In the genomic region with DNA sequence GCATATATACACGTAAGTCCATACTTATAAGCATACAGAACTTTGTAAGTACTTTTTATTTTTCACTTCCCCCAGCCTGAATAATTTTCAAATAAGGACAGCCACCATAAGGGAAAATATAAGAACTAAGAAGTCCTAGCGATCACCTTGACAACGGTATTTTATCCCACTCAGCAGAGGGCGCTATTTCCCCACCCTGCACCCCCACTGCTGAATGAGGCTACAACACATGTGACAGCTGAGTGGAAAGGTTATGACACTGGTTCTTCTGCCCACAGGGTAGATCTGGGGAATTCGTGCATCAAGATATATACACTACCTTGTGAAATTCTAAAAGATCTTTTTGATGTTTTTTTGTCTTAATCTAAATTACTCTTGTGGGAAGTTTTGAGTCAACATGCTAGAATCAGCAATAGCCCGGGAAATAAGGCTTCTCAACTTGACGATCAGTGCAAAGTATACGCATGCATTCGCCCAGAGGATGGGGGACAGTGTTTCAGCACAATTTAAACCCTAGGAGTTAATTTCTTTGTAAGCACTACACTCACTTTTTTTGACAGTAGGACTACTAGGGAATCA, we compare ENCODE assay signal across 8 cellular contexts.
DNase-seq lines count a peak whose midpoint lies in the region; ATAC-seq and TF ChIP-seq lines count a peak whose summit lies in the region.

No MANE protein-coding gene starts in this region.

- H3K27ac Mint-ChIP-seq in MCF 10A (ENCODE audit: low read depth, unreplicated experiment), result no peak overlapping the region

- peak; percentile 72 for ATAC-seq in GM21526 (IDR thresholded peaks at IDR 0.05; ENCODE audit: low FRiP score, unreplicated experiment)
- peak; percentile 100 for ATAC-seq in right lobe of liver
- no peak for ATAC-seq in GM21381 (IDR thresholded peaks at IDR 0.05; ENCODE audit: unreplicated experiment)

- H3K4me1 ChIP-seq in Karpas-422 (ENCODE audit: low read length) (no peaks in the 10 kb centered on the region), right lobe of liver (peaks cover 0 to 9% (median 2%) of the 10 kb centered on the region in 4 donors)

- peak; percentile 79 for DNase-seq in DMS53 treated with DMSO at 0.1 percent for 48 hours (lab: John Stamatoyannopoulos, UW; ENCODE audit: unreplicated experiment)
- peak; percentile 84 for DNase-seq in Karpas-422
- peak; percentile 52 for DNase-seq in UCSD-AML1 (lab: John Stamatoyannopoulos, UW; ENCODE audit: unreplicated experiment)
- DNase-seq in MCF 10A (ENCODE audit: unreplicated experiment), result peak; percentile 62
- DNase-seq in right lobe of liver, result peak; percentile 42 to 77 (median 64)
- DNase-seq in stimulated activated CD8-positive, alpha-beta memory T cell treated with anti-CD3 and anti-CD28 coated beads, Interleukin-15, amount 100 ng/mL, for 48 hours (ENCODE audit: low read depth in 2 of 2), result peak; percentile 30 to 36

- no peaks in the 10 kb centered on the region for H3K9me2 ChIP-seq in Karpas-422 (replicated peaks; ENCODE audit: insufficient read depth, low read length)

- 38% methylated on average over 9 of the region's 9 CpGs for WGBS in right lobe of liver (ENCODE audit: insufficient coverage, low coverage, low lambda C conversion rate, missing lambda C conversion rate)

- H3K9me3 ChIP-seq in Karpas-422 (ENCODE audit: low read length) (no peaks in the 10 kb centered on the region), right lobe of liver (no peaks in the 10 kb centered on the region)

- H3K9ac ChIP-seq in Karpas-422 (ENCODE audit: low read length), result no peak overlapping the region

- no peaks in the 10 kb centered on the region for H3K36me3 Mint-ChIP-seq in MCF 10A (ENCODE audit: insufficient read depth, unreplicated experiment)

- H3K9me3 Mint-ChIP-seq in MCF 10A (ENCODE audit: unreplicated experiment), result no peaks in the 10 kb centered on the region

- no peaks in the 10 kb centered on the region for H3K27me3 Mint-ChIP-seq in MCF 10A (ENCODE audit: insufficient read depth, unreplicated experiment)

- H3K4me2 ChIP-seq in Karpas-422 (ENCODE audit: low read depth, low read length, poor library complexity, severe bottlenecking), result no peak overlapping the region

- no peak for TF ChIP-seq POLR2A in right lobe of liver (IDR thresholded peaks at IDR 0.05)

- POLR2A ChIA-PET in MCF 10A (lab: Yijun Ruan, JAX), result no interaction called here

- no peaks in the 10 kb centered on the region for H3K27me3 ChIP-seq in Karpas-422 (ENCODE audit: low read length)
- H3K27me3 ChIP-seq in right lobe of liver, result no peaks in the 10 kb centered on the region

- intact Hi-C loops in MCF 10A (cut with micrococcal nuclease), result loop anchor here (1.0 kb wide), 2 partner anchors 150 to 247 kb away; no protein-coding TSS in a partner anchor
- intact Hi-C loops in right lobe of liver (cut with DNase I), result loop anchor here in 1 of 2 donors (10.0 kb wide), 1 partner anchor 148 kb away; the partner anchor contains the start of gene CORIN

- H3K4me3 ChIP-seq in Karpas-422 (ENCODE audit: low read length), result no peak overlapping the region
- H3K4me3 ChIP-seq in right lobe of liver, result no peak overlapping the region

- no peaks in the 10 kb centered on the region for H3K4me1 Mint-ChIP-seq in MCF 10A (ENCODE audit: insufficient read depth, unreplicated experiment)

- no peak overlapping the region for H2AFZ ChIP-seq in Karpas-422 (ENCODE audit: low read length)

- BruUV-seq in MCF 10A (replicated peaks; lab: Mats Ljungman, UMichigan), result no TSS peak

- no peak overlapping the region for H3K4me3 Mint-ChIP-seq in MCF 10A (ENCODE audit: unreplicated experiment)

- CTCF ChIA-PET in MCF 10A (lab: Yijun Ruan, JAX), result interaction anchor here (0.6 to 3.5 kb wide), 7 partner anchors 17 to 401 kb away, joined by 3 to 18 read pairs (median 4); partner anchors contain the start of gene CORIN

- no peaks in the 10 kb centered on the region for H3K79me2 ChIP-seq in Karpas-422 (ENCODE audit: low read length)

- no peaks in the 10 kb centered on the region for H3K36me3 ChIP-seq in Karpas-422 (ENCODE audit: insufficient read depth, low read length)
- no peaks in the 10 kb centered on the region for H3K36me3 ChIP-seq in right lobe of liver

- peak; percentile 61 for TF ChIP-seq CTCF in MCF 10A (IDR thresholded peaks at IDR 0.05; ENCODE audit: unreplicated experiment)
- TF ChIP-seq CTCF in right lobe of liver (IDR thresholded peaks at IDR 0.05), result peak; percentile 73 to 85 (median 82)

- no peak overlapping the region for H3K27ac ChIP-seq in Karpas-422 (ENCODE audit: low read length)
- H3K27ac ChIP-seq in right lobe of liver, result peak overlapping the region in 1 of 3 donors; percentile 20

- no peaks in the 10 kb centered on the region for H4K20me1 ChIP-seq in Karpas-422 (ENCODE audit: insufficient read depth, low read depth, low read length)

Comparison
In these comparisons a context has a peak if more than half of its experiments do, and no peak if none do; other contexts are left out.
1. DNase-seq: peak in every context shown above with its lines; median percentile 84 in Karpas-422; 79 in DMS53 treated with DMSO at 0.1 percent for 48 hours; 64 in right lobe of liver; 62 in MCF 10A; 52 in UCSD-AML1; 33 in stimulated activated CD8-positive, alpha-beta memory T cell treated with anti-CD3 and anti-CD28 coated beads, Interleukin-15, amount 100 ng/mL, for 48 hours.